ENCODE assay signal across 8 cellular contexts in the genomic region with DNA sequence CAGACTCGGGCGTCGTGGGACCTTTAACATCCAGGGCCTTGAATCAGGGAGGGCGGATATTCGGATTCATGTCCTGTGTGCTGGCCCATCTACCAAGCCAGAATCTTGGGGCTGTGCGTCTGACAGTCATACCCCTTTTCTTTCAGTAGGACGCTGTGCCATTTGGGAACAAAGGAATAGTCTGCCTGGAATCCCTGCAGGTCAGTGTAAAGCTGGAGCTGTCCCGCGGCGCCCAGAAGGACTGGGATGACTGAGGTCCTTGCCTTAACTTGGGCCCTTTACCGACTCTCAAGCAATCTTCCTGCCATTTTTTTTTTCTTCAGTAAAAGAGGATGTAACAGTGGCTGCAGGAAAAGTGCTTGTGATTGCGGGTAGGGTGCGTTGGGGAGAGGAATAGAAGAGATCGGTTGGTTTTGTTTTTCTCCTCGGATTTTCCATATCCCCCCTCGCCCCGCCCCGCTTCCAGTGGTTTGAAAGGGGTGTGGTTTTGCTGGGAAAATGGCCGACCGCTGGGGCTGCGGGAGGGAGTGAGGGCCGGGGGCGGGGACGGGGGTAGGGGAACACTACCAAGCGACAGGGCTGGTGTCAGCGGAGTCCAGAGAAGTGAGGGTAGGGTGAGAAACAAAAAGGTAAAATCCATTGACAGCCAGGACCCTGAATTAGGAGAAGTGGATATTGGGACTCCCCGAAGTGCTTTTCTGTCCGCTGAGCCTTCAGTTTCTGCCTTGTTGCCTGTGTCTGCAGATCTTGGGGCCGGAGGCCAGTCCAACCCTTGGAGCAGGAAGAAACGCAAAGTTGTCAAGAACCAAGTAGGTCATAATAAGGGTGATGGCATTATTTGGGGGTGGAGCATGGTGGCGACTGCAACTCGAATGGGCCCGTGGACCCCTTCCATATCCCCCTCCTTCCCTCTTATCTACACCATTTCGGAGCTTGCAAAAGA. TPM values are rescaled to one million over a fixed set of nuclear protein-coding genes. Genes with fewer than 3 reads are reported as not detected.
DNase-seq lines count a peak whose midpoint lies in the region; ATAC-seq and TF ChIP-seq lines count a peak whose summit lies in the region.

No MANE protein-coding gene starts in this region.

- H3K27ac ChIP-seq in GM23248: peak overlapping the region; percentile 87

- H3K36me3 ChIP-seq in GM23248 (ENCODE audit: low read depth): no peaks in the 10 kb centered on the region

- peaks cover 4% of the 10 kb centered on the region; the same call in 1 of the 2 replicates for H3K79me2 ChIP-seq in GM23248 (ENCODE audit: insufficient read depth)

- H3F3A ChIP-seq in GM23248 (ENCODE audit: insufficient read depth): peaks cover 3% of the 10 kb centered on the region; the same call in 1 of the 2 replicates

- POLR2A ChIA-PET in activated CD8-positive, alpha-beta T cell treated with anti-CD3 and anti-CD28 coated beads for 36 hours (lab: Charles Lee): no interaction called here

- peak overlapping the region; percentile 78 for H3K4me2 ChIP-seq in GM23248 (ENCODE audit: unreplicated experiment)

- H3K4me3 ChIP-seq in GM23248: peak overlapping the region; percentile 84

- no peaks in the 10 kb centered on the region for H4K20me1 ChIP-seq in GM23248 (ENCODE audit: insufficient read depth)

- in situ Hi-C loops in GM23248 (cut with MboI): loop anchor here (25.0 kb wide), 1 partner anchor 111 kb away; a partner anchor contains a TSS

- no peaks in the 10 kb centered on the region for H3K9me3 Mint-ChIP-seq in activated CD8-positive, alpha-beta T cell treated with anti-CD3 and anti-CD28 coated beads for 36 hours
- H3K9me3 Mint-ChIP-seq in nephron progenitor cell: peaks cover 71% of the 10 kb centered on the region

- intact Hi-C loops in activated CD8-positive, alpha-beta T cell treated with anti-CD3 and anti-CD28 coated beads for 36 hours (cut with micrococcal nuclease): no loop called here

- 1 to 2% methylated on average over 18 to 34 of the region's 34 CpGs for WGBS in GM23248 (ENCODE audit: low coverage in 1 of 2, low lambda C conversion rate in 2 of 2, missing lambda C conversion rate in 2 of 2), 2 experiments

- peak overlapping the region; percentile 92 for H2AFZ ChIP-seq in GM23248

- peaks cover 5% of the 10 kb centered on the region; the same call in 1 of the 2 replicates for H3K4me1 ChIP-seq in GM23248 (ENCODE audit: insufficient read depth)

- DNase-seq in A172 (ENCODE audit: low spot score) (peak; percentile 0), GM23248 (peak; percentile 73), foreskin melanocyte (peak; percentile 23), nephron progenitor cell (peak; percentile 66), GM10266 (ENCODE audit: extremely low spot score) (no peak)
- DNase-seq in activated CD8-positive, alpha-beta T cell treated with anti-CD3 and anti-CD28 coated beads for 36 hours: peak; percentile 4

- CTCF ChIA-PET in activated CD8-positive, alpha-beta T cell treated with anti-CD3 and anti-CD28 coated beads for 36 hours (lab: Charles Lee): no interaction called here

- H3K27me3 ChIP-seq in GM23248 (replicated peaks; ENCODE audit: insufficient read depth): no peaks in the 10 kb centered on the region

- peak; percentile 49 for ATAC-seq in activated CD8-positive, alpha-beta T cell treated with anti-CD3 and anti-CD28 coated beads for 36 hours
- ATAC-seq in GM19023 (IDR thresholded peaks at IDR 0.05; ENCODE audit: unreplicated experiment) (no peak), HG03139 (IDR thresholded peaks at IDR 0.05; ENCODE audit: unreplicated experiment) (no peak)

- H3K4me1 Mint-ChIP-seq in activated CD8-positive, alpha-beta T cell treated with anti-CD3 and anti-CD28 coated beads for 36 hours (ENCODE audit: low read depth): peaks cover 3% of the 10 kb centered on the region
- H3K4me1 Mint-ChIP-seq in nephron progenitor cell: peaks cover 18% of the 10 kb centered on the region

- H3K27ac Mint-ChIP-seq in activated CD8-positive, alpha-beta T cell treated with anti-CD3 and anti-CD28 coated beads for 36 hours: peak overlapping the region; percentile 49
- H3K27ac Mint-ChIP-seq in nephron progenitor cell: peak overlapping the region; percentile 95

- peak overlapping the region; percentile 96 for H3K9ac ChIP-seq in GM23248

- no peaks in the 10 kb centered on the region for H3K9me2 ChIP-seq in GM23248 (ENCODE audit: insufficient read depth)

- no peaks in the 10 kb centered on the region for H3K9me3 ChIP-seq in GM23248 (ENCODE audit: low read depth)

- H3K4me3 Mint-ChIP-seq in activated CD8-positive, alpha-beta T cell treated with anti-CD3 and anti-CD28 coated beads for 36 hours: peak overlapping the region; percentile 76
- peak overlapping the region; percentile 86 for H3K4me3 Mint-ChIP-seq in nephron progenitor cell

- H3K27me3 Mint-ChIP-seq in activated CD8-positive, alpha-beta T cell treated with anti-CD3 and anti-CD28 coated beads for 36 hours: no peaks in the 10 kb centered on the region
- H3K27me3 Mint-ChIP-seq in nephron progenitor cell (ENCODE audit: low read depth, poor library complexity): peaks cover 13% of the 10 kb centered on the region

- peaks cover 7% of the 10 kb centered on the region for H3K36me3 Mint-ChIP-seq in activated CD8-positive, alpha-beta T cell treated with anti-CD3 and anti-CD28 coated beads for 36 hours (ENCODE audit: low read depth)
- H3K36me3 Mint-ChIP-seq in nephron progenitor cell (ENCODE audit: low read depth): peaks cover 28% of the 10 kb centered on the region

- no peak for TF ChIP-seq CTCF in activated CD8-positive, alpha-beta T cell treated with anti-CD3 and anti-CD28 coated beads for 36 hours (IDR thresholded peaks at IDR 0.05)
- TF ChIP-seq CTCF in nephron progenitor cell (IDR thresholded peaks at IDR 0.05) (no peak), GM10266 (IDR thresholded peaks at IDR 0.05; ENCODE audit: control insufficient read depth, insufficient read depth, low read depth, missing control alignments) (no peak)

RNA-seq across cellular contexts. Expression of a gene that starts 0.7 kb away (rescaled TPM):
- total RNA-seq in A172 (2014; rRNA removed; shearing (Covaris generic)): 8.0 and 11.2 TPM in 2 replicates
- 29.0 and 30.0 TPM in 2 replicates for total RNA-seq in GM23248 (2014; rRNA removed; shearing (Covaris generic))
- 27.5 and 29.8 TPM in 2 replicates for polyA plus RNA-seq in GM23248 (2016; fragmentation: Nextera tagmentation; extraction: Ambion mirVana)
- 1 to 10 TPM; 3.9 to 4.7 TPM for total RNA-seq in activated CD8-positive, alpha-beta T cell treated with anti-CD3 and anti-CD28 coated beads for 36 hours
